In genomic region chr3:184786271-184787010, GRCh38 we compare ENCODE assay signal across 8 cellular contexts. TPM values are rescaled to one million over a fixed set of nuclear protein-coding genes. Genes with fewer than 3 reads are reported as not detected.
DNase-seq lines count a peak whose midpoint lies in the region; ATAC-seq and TF ChIP-seq lines count a peak whose summit lies in the region.

No MANE protein-coding gene starts in this region.

- no peak overlapping the region for H3K4ac ChIP-seq in mesendoderm (ENCODE audit: low read depth, low read length)

- no peak for TF ChIP-seq CTCF in mammary epithelial cell (conservative IDR thresholded peaks at IDR 0.05 in 1 of 2, IDR thresholded peaks at IDR 0.05 in 1 of 2; ENCODE audit: extremely low read depth in 1 of 2, insufficient read depth in 1 of 2, low read depth in 1 of 2, low read length in 2 of 2)

- H3K9ac ChIP-seq in mammary epithelial cell (ENCODE audit: insufficient read depth, low read length): no peak overlapping the region
- H3K9ac ChIP-seq in mesendoderm (ENCODE audit: low read length): no peak overlapping the region

- intact Hi-C loops in mammary epithelial cell (cut with micrococcal nuclease) (no loop called here), aorta (cut with DNase I) (no loop called here)

- in situ Hi-C loops in mammary epithelial cell (cut with MboI; ENCODE audit: low sequenced_read_pairs in 2 of 2): loop anchor here in 1 of 2 donors (25.0 kb wide), 1 partner anchor 424 kb away; the partner anchor contains the start of genes CLCN2 and POLR2H

- no peak overlapping the region for H2BK15ac ChIP-seq in mesendoderm (replicated peaks; ENCODE audit: low read depth)

- no peak overlapping the region for H3K18ac ChIP-seq in mesendoderm (ENCODE audit: low read length)

- peak; percentile 96 for DNase-seq in AG20443 (ENCODE audit: low spot score)
- peak; percentile 95 for DNase-seq in M059J (ENCODE audit: low read depth)
- peak; percentile 68 for DNase-seq in mammary epithelial cell
- DNase-seq in medulla oblongata (ENCODE audit: extremely low spot score): peak; percentile 66
- DNase-seq in aorta: peak; percentile 84 to 89
- no peak for DNase-seq in HuH-7.5 (ENCODE audit: low spot score)
- no peak for DNase-seq in mesendoderm
- DNase-seq in central memory CD4-positive, alpha-beta T cell: no peak

- H3K4me2 ChIP-seq in mammary epithelial cell (ENCODE audit: insufficient read depth, low read depth, low read length): peak overlapping the region; percentile 34
- no peak overlapping the region for H3K4me2 ChIP-seq in mesendoderm (ENCODE audit: low read length)

- H4K8ac ChIP-seq in mesendoderm (ENCODE audit: low read depth, low read length): no peak overlapping the region

- WGBS in mammary epithelial cell (ENCODE audit: low coverage, missing lambda C conversion rate): 20% methylated on average over 8 of the region's 11 CpGs
- 7 to 9% methylated on average over 11 of the region's 11 CpGs for WGBS in aorta, 2 donors
- no CpG with 5 or more reads among the region's 11 CpGs for WGBS in mesendoderm (ENCODE audit: extremely low coverage, insufficient coverage, low lambda C conversion rate)

- no TSS peak for BruUV-seq in mammary epithelial cell (replicated peaks; lab: Mats Ljungman, UMichigan)

- no peak overlapping the region for H4K5ac ChIP-seq in mesendoderm (ENCODE audit: low read length)

- H3K79me2 ChIP-seq in mammary epithelial cell (ENCODE audit: insufficient read depth, low read length) (no peaks in the 10 kb centered on the region), mesendoderm (ENCODE audit: control insufficient read depth, insufficient read depth, low read length) (no peaks in the 10 kb centered on the region)

- dilution Hi-C loops in mammary epithelial cell (cut with HindIII; ENCODE audit: low sequenced_read_pairs): no loop called here

- no peaks in the 10 kb centered on the region for H4K20me1 ChIP-seq in mammary epithelial cell (ENCODE audit: insufficient read depth, low read length)

- no peaks in the 10 kb centered on the region for H3K27me3 ChIP-seq in mammary epithelial cell (ENCODE audit: insufficient read depth, low read length)
- no peaks in the 10 kb centered on the region for H3K27me3 ChIP-seq in aorta (ENCODE audit: control insufficient read depth in 1 of 2, insufficient read depth in 2 of 2, low read length in 1 of 2)
- no peaks in the 10 kb centered on the region for H3K27me3 ChIP-seq in mesendoderm (ENCODE audit: insufficient read depth, low read length, poor library complexity)

- H3K4me3 ChIP-seq in mammary epithelial cell (replicated peaks in 1 of 3; ENCODE audit: insufficient read depth in 1 of 3, low read depth in 2 of 3, low read length in 3 of 3): no peak overlapping the region
- H3K4me3 ChIP-seq in aorta (ENCODE audit: low read length in 2 of 2): no peak overlapping the region
- no peak overlapping the region for H3K4me3 ChIP-seq in mesendoderm (ENCODE audit: low read length)

- peak; percentile 80 for ATAC-seq in aorta (ENCODE audit: low FRiP score)

- H3K36me3 ChIP-seq in mammary epithelial cell (ENCODE audit: insufficient read depth, low read length) (no peaks in the 10 kb centered on the region), aorta (ENCODE audit: control insufficient read depth in 1 of 2, insufficient read depth in 2 of 2, low read length in 1 of 2) (no peaks in the 10 kb centered on the region), mesendoderm (ENCODE audit: control insufficient read depth, insufficient read depth, low read length) (no peaks in the 10 kb centered on the region)

- no peak overlapping the region for H3K56ac ChIP-seq in mesendoderm (ENCODE audit: low read length)

- no peak overlapping the region for H2BK120ac ChIP-seq in mesendoderm (ENCODE audit: low read depth, low read length)

- peak overlapping the region; percentile 84 for H2AFZ ChIP-seq in mammary epithelial cell (ENCODE audit: low read depth, low read length)

- no peaks in the 10 kb centered on the region for H3K79me1 ChIP-seq in mesendoderm (ENCODE audit: low read length)

- H3K27ac ChIP-seq in mammary epithelial cell (ENCODE audit: insufficient read depth, low read depth, low read length) (peak overlapping the region; percentile 35), aorta (ENCODE audit: low read depth in 1 of 2, low read length in 2 of 2) (peak overlapping the region; percentile 20 to 90), mesendoderm (ENCODE audit: low read depth, low read length) (no peak overlapping the region)

- H2AK5ac ChIP-seq in mesendoderm (ENCODE audit: low read length): no peak overlapping the region

- no peak overlapping the region for H3K23ac ChIP-seq in mesendoderm (ENCODE audit: low read length)

- H3K4me1 ChIP-seq in mammary epithelial cell (ENCODE audit: insufficient read depth, low read length) (peaks cover 45% of the 10 kb centered on the region), aorta (ENCODE audit: control insufficient read depth in 1 of 2, insufficient read depth in 2 of 2, low read length in 2 of 2) (peaks cover 0 to 3% of the 10 kb centered on the region in 2 donors), mesendoderm (ENCODE audit: control insufficient read depth, low read depth, low read length) (peaks cover under 1% of the 10 kb centered on the region)

- H2BK5ac ChIP-seq in mesendoderm (ENCODE audit: low read length): no peak overlapping the region

- H3K9me3 ChIP-seq in mammary epithelial cell (replicated peaks; ENCODE audit: insufficient read depth, low read length) (no peaks in the 10 kb centered on the region), aorta (ENCODE audit: control insufficient read depth, low read length) (no peaks in the 10 kb centered on the region)

- CTCF ChIA-PET in mammary epithelial cell (lab: Charles Lee; ENCODE audit: low non-redundant PET): no interaction called here

RNA-seq across cellular contexts. Expression of gene VPS8, which starts 25.5 kb away (rescaled TPM):
- total RNA-seq in M059J (2014; rRNA removed; shearing (Covaris generic)): 31.4 and 35.4 TPM in 2 replicates
- total RNA-seq in mammary epithelial cell: 10 to 100 TPM; 42.1 to 68.8 TPM
- polyA plus RNA-seq in mammary epithelial cell: 10.3 TPM
- 74.2 TPM for polyA minus RNA-seq in mammary epithelial cell
- 100 to 1,000 TPM in 1 of 2 donors, 10 to 100 TPM in 1; 57.9 to 108 TPM for total RNA-seq in aorta
- 10 to 100 TPM in 1 of 2 donors, 1 to 10 TPM in 1; 6.8 to 18.1 TPM for polyA plus RNA-seq in aorta
- 11.8 TPM for polyA plus RNA-seq in mesendoderm (2013, experiment 1 of 2)
- polyA plus RNA-seq in mesendoderm (2013, experiment 2 of 2): 10.6 TPM

Comparison
In these comparisons a context has a peak if more than half of its experiments do, and no peak if none do; other contexts are left out.
1. DNase-seq: peak in AG20443 (single experiment), M059J (single experiment), mammary epithelial cell (single experiment), medulla oblongata (single experiment) and aorta (2 of 2); none in HuH-7.5 (single experiment), mesendoderm (single experiment) and central memory CD4-positive, alpha-beta T cell (single experiment).